In the genomic region with DNA sequence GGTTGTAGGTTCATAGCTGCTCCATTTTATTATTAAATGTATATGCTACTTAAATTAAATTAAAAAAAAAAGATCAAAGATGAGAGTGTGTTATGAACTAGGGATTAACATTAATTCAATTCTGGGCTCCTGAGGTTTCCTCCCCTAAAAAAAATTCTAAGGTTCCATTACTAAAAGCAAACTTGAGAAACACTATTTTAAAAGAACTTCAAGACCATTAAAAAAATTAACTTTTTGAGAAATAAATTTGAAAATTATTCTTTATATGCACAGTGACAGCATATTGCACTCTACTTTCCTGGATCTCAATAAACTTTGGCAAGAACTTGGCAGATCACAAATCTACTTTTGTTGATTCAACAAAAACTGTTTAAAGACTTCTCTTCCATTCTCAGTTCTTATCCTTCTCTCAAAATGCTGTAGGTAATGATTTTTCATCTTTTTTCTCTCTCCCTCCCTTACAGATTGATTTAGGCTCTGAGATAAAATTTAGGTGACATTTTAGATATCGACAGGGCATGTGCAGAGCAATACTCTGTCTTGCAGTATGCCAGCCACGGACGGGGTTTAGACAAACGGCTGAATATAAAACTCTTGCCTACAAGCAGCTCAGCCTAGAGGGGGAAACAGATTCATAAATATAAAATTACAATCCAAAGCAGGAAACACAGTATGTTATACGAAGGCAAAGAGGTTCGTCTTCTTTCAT, we compare ENCODE assay signal across 1 cellular context.
TF ChIP-seq lines count a peak whose summit lies in the region.

No MANE protein-coding gene starts in this region.

TF ChIP-seq in IMR-90, 13 proteins besides CTCF, POLR2A, EP300 and RAD21 (continued from another document):
- TF ChIP-seq, protein P1, sequence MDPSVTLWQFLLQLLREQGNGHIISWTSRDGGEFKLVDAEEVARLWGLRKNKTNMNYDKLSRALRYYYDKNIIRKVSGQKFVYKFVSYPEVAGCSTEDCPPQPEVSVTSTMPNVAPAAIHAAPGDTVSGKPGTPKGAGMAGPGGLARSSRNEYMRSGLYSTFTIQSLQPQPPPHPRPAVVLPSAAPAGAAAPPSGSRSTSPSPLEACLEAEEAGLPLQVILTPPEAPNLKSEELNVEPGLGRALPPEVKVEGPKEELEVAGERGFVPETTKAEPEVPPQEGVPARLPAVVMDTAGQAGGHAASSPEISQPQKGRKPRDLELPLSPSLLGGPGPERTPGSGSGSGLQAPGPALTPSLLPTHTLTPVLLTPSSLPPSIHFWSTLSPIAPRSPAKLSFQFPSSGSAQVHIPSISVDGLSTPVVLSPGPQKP (IDR thresholded peaks at IDR 0.05; ENCODE audit: borderline replicate concordance, low read depth, low read length) = no peak
- TF ChIP-seq CEBPB (IDR thresholded peaks at IDR 0.05; ENCODE audit: low read depth, low read length) (no peak), RCOR1 (IDR thresholded peaks at IDR 0.05; ENCODE audit: insufficient replicate concordance, low read length) (no peak), MAFK (IDR thresholded peaks at IDR 0.05; ENCODE audit: low read depth, low read length) (no peak), MAZ (IDR thresholded peaks at IDR 0.05; ENCODE audit: borderline replicate concordance, low read depth, low read length) (no peak), CHD1 (IDR thresholded peaks at IDR 0.05; ENCODE audit: low read depth, low read length) (no peak), BHLHE40 (IDR thresholded peaks at IDR 0.05; ENCODE audit: low read depth, low read length) (no peak), FOS (IDR thresholded peaks at IDR 0.05; ENCODE audit: low read depth, low read length) (no peak), USF2 (IDR thresholded peaks at IDR 0.05; ENCODE audit: low read depth, low read length) (no peak)
